ENCODE assay signal across 26 cellular contexts in genomic region chr1:41118645-41119044, GRCh38.
"Had no signal": no experiment of that assay in that cellular context is flagged by ENCODE, and none has a peak within 500 bp of the region (broad histone marks: within the 10 kb centered on the region; RNA-seq: fewer than 3 reads in every experiment).

No MANE protein-coding gene starts in this region.

- H2AFZ ChIP-seq: neural progenitor cell, parathyroid adenoma had no signal

- H3K4me2 ChIP-seq: neural progenitor cell had no signal

- H3K36me3 ChIP-seq: ovary had no signal

- H3K9me3 ChIP-seq: ovary, psoas muscle, right lobe of liver, sigmoid colon, suprapubic skin, testis, tibial nerve, upper lobe of left lung, vagina had no signal

- H3K27me3 ChIP-seq: neural progenitor cell, ovary, right lobe of liver, sigmoid colon, suprapubic skin, testis, tibial nerve, upper lobe of left lung, vagina had no signal

- H3K79me2 ChIP-seq: parathyroid adenoma had no signal

- ATAC-seq: natural killer cell; psoas muscle; right lobe of liver; stimulated activated memory B cell treated with anti-CD40 and anti-IgM and Interleukin-4, amounts not matched to agents 10 μg/mL and 1 μg/mL and 100 μg/mL, for 72 hours; stimulated activated naive CD8-positive, alpha-beta T cell treated with anti-CD3 and anti-CD28 coated beads, Interleukin-15, amount 100 ng/mL, for 72 hours; stimulated activated naive CD8-positive, alpha-beta T cell treated with anti-CD3 and anti-CD28 coated beads, Interleukin-15, Interleukin-2, amounts not matched to agents 100 U/mL and 50 U/mL, for 24 hours had no signal

- H3K4me3 ChIP-seq: neural progenitor cell, ovary, psoas muscle, right lobe of liver, sigmoid colon, suprapubic skin, testis, tibial nerve, upper lobe of left lung, vagina had no signal

- H3K4me1 ChIP-seq: neural progenitor cell, parathyroid adenoma, psoas muscle, right lobe of liver, testis, upper lobe of left lung had no signal

- DNase-seq: natural killer cell; occipital lobe; ovary; posterior cingulate gyrus; psoas muscle; right cardiac atrium; right lobe of liver; sigmoid colon; small intestine; stimulated activated CD4-positive, alpha-beta T cell treated with anti-CD3 and anti-CD28 coated beads, Interleukin-15, amount 100 ng/mL, for 24 hours; stimulated activated CD4-positive, alpha-beta T cell treated with anti-CD3 and anti-CD28 coated beads, Interleukin-2, amount 100 ng/mL, for 24 hours; stimulated activated CD4-positive, alpha-beta T cell treated with anti-CD3 and anti-CD28 coated beads, Interleukin-4, amount 100 ng/mL, for 1 hour; stimulated activated CD4-positive, alpha-beta T cell treated with anti-CD3 and anti-CD28 coated beads, Interleukin-4, amount 100 ng/mL, for 4 hours; stimulated activated CD8-positive, alpha-beta memory T cell treated with anti-CD3 and anti-CD28 coated beads, Interleukin-4, amount 100 ng/mL, for 48 hours; stimulated activated naive CD4-positive, alpha-beta T cell; stimulated activated naive CD8-positive, alpha-beta T cell treated with anti-CD3 and anti-CD28 coated beads, Interleukin-15, amount 100 ng/mL, for 72 hours; stimulated activated naive CD8-positive, alpha-beta T cell treated with anti-CD3 and anti-CD28 coated beads, Interleukin-15, Interleukin-2, amounts not matched to agents 100 U/mL and 50 U/mL, for 24 hours; substantia nigra; testis; upper lobe of left lung had no signal

- FAIRE-seq: small intestine had no signal

- H3K9ac ChIP-seq: neural progenitor cell, parathyroid adenoma had no signal

- H3K27ac ChIP-seq: neural progenitor cell, ovary, parathyroid adenoma, psoas muscle, right lobe of liver, sigmoid colon, suprapubic skin, testis, tibial nerve, upper lobe of left lung, vagina had no signal
